ENCODE assay signal across 1 cellular context in genomic region chr6:34457747-34458462, GRCh38.
TF ChIP-seq lines count a peak whose summit lies in the region.

No MANE protein-coding gene starts in this region.

TF ChIP-seq in HepG2, 621 proteins besides CTCF, POLR2A, EP300 and RAD21 (continued from another document and continues in another):
- TF ChIP-seq RERE (CRISPR knock-in tag; IDR thresholded peaks at IDR 0.05; ENCODE audit: low read depth) (no peak), BRD4 (CRISPR knock-in tag; IDR thresholded peaks at IDR 0.05) (no peak), NFKB2 (CRISPR knock-in tag; IDR thresholded peaks at IDR 0.05; ENCODE audit: borderline replicate concordance) (peak; percentile 82; the same call in 1 of the 2 replicates), ZNF24 (IDR thresholded peaks at IDR 0.05) (no peak), ZNF235 (CRISPR knock-in tag; IDR thresholded peaks at IDR 0.05; ENCODE audit: borderline replicate concordance) (no peak), ZBTB7A (CRISPR knock-in tag; IDR thresholded peaks at IDR 0.05) (no peak), ZIK1 (CRISPR knock-in tag; IDR thresholded peaks at IDR 0.05; ENCODE audit: borderline replicate concordance, low read depth) (no peak), ZMAT3 (CRISPR knock-in tag; conservative IDR thresholded peaks at IDR 0.05) (no peak), EED (CRISPR knock-in tag; IDR thresholded peaks at IDR 0.05) (no peak), MYPOP (CRISPR knock-in tag; IDR thresholded peaks at IDR 0.05) (no peak), ZNF616 (CRISPR knock-in tag; IDR thresholded peaks at IDR 0.05; ENCODE audit: low read depth) (no peak), ZNF143 (CRISPR knock-in tag; IDR thresholded peaks at IDR 0.05) (no peak), KDM5A (IDR thresholded peaks at IDR 0.05; ENCODE audit: borderline replicate concordance, low read length) (no peak), ZNF124 (CRISPR knock-in tag; IDR thresholded peaks at IDR 0.05) (no peak), ZNF687 (CRISPR knock-in tag; IDR thresholded peaks at IDR 0.05) (peak; percentile 77), ZNF335 (CRISPR knock-in tag; IDR thresholded peaks at IDR 0.05) (peak; percentile 67; the same call in 1 of the 2 replicates), FOXA1 (IDR thresholded peaks at IDR 0.05) (no peak), FOXA1 (CRISPR knock-in tag; IDR thresholded peaks at IDR 0.05) (no peak), NCOA5 (CRISPR knock-in tag; IDR thresholded peaks at IDR 0.05) (no peak), HINFP (CRISPR knock-in tag; IDR thresholded peaks at IDR 0.05; ENCODE audit: low read depth) (no peak), ZSCAN31 (CRISPR knock-in tag; IDR thresholded peaks at IDR 0.05; ENCODE audit: low read depth) (no peak), IKZF1 (IDR thresholded peaks at IDR 0.05) (no peak), ZNF513 (CRISPR knock-in tag; conservative IDR thresholded peaks at IDR 0.05) (no peak), ZNF766 (CRISPR knock-in tag; IDR thresholded peaks at IDR 0.05; ENCODE audit: borderline replicate concordance) (no peak), RCOR2 (CRISPR knock-in tag; IDR thresholded peaks at IDR 0.05) (peak; percentile 58; the same call in 1 of the 2 replicates), ZXDC (CRISPR knock-in tag; IDR thresholded peaks at IDR 0.05) (peak; percentile 56; the same call in 1 of the 2 replicates), THAP7 (CRISPR knock-in tag; IDR thresholded peaks at IDR 0.05) (no peak), TP53 (CRISPR knock-in tag; conservative IDR thresholded peaks at IDR 0.05) (no peak), ZZZ3 (CRISPR knock-in tag; IDR thresholded peaks at IDR 0.05; ENCODE audit: borderline replicate concordance) (no peak), PITX1 (CRISPR knock-in tag; IDR thresholded peaks at IDR 0.05) (0 out of 2 replicates have a peak, but pooled peaks have one; percentile 13), MATR3 (CRISPR knock-in tag; IDR thresholded peaks at IDR 0.05) (no peak), CEBPG (CRISPR knock-in tag; IDR thresholded peaks at IDR 0.05) (no peak), MIER2 (CRISPR knock-in tag; IDR thresholded peaks at IDR 0.05) (no peak), HOXA3 (CRISPR knock-in tag; IDR thresholded peaks at IDR 0.05) (peak; percentile 39; the same call in 1 of the 2 replicates), CSRNP2 (CRISPR knock-in tag; conservative IDR thresholded peaks at IDR 0.05; ENCODE audit: low read depth) (no peak), RFXAP (CRISPR knock-in tag; IDR thresholded peaks at IDR 0.05; ENCODE audit: borderline replicate concordance) (peak; percentile 74; the same call in 1 of the 2 replicates), ZC3H4 (CRISPR knock-in tag; IDR thresholded peaks at IDR 0.05; ENCODE audit: borderline replicate concordance) (no peak), NCOA2 (CRISPR knock-in tag; IDR thresholded peaks at IDR 0.05) (0 out of 2 replicates have a peak, but pooled peaks have one; percentile 32)
